13 cellular contexts compared by ENCODE assay signal in genomic region chr16:23587726-23588125, GRCh38. TPM values are rescaled to one million over a fixed set of nuclear protein-coding genes. Genes with fewer than 3 reads are reported as not detected.
A peak's percentile ranks its signal among the peaks of the same experiment; 100 is the strongest.
DNase-seq lines count a peak whose midpoint lies in the region; ATAC-seq and TF ChIP-seq lines count a peak whose summit lies in the region.
"Had no signal": no experiment of that assay in that cellular context is flagged by ENCODE, and none has a peak within 500 bp of the region (broad histone marks: within the 10 kb centered on the region; RNA-seq: fewer than 3 reads in every experiment).

No MANE protein-coding gene starts in this region.

- H2BK12ac ChIP-seq in trophoblast cell (ENCODE audit: low read length): no peak overlapping the region

- no peak overlapping the region for H3K4ac ChIP-seq in trophoblast cell (ENCODE audit: low read depth, low read length)

- H2BK5ac ChIP-seq in trophoblast cell (ENCODE audit: low read depth, low read length, poor library complexity): no peak overlapping the region

- H4K12ac ChIP-seq in trophoblast cell (ENCODE audit: low read depth, low read length): no peak overlapping the region

- ATAC-seq in psoas muscle: peak; percentile 44 to 71 (median 54)
- ATAC-seq: HCT116; stimulated activated naive B cell treated with anti-CD40 and anti-IgM and Interleukin-4, amounts not matched to agents 10 μg/mL and 1 μg/mL and 100 μg/mL, for 72 hours had no signal

- H3K27me3 ChIP-seq in psoas muscle (ENCODE audit: insufficient read depth in 3 of 3, low read length in 2 of 3): no peaks in the 10 kb centered on the region
- no peaks in the 10 kb centered on the region for H3K27me3 ChIP-seq in trophoblast cell (ENCODE audit: insufficient read depth, low read length)

- H4K8ac ChIP-seq in trophoblast cell (ENCODE audit: low read depth, low read length): no peak overlapping the region

- no peak overlapping the region for H3K23ac ChIP-seq in trophoblast cell (ENCODE audit: low read length)

- H3K14ac ChIP-seq in trophoblast cell (ENCODE audit: low read length): no peak overlapping the region

- 59 to 68% (median 61%) methylated on average over 5 of the region's 5 CpGs for WGBS in psoas muscle, 3 donors
- WGBS in trophoblast cell (ENCODE audit: extremely low coverage, insufficient coverage, insufficient read length): no CpG with 5 or more reads among the region's 5 CpGs

- H3K79me2 ChIP-seq in trophoblast cell (ENCODE audit: control insufficient read depth, insufficient read depth, low read length, poor library complexity): no peaks in the 10 kb centered on the region

- H3K27ac ChIP-seq in psoas muscle (peak overlapping the region; percentile 16), trophoblast cell (ENCODE audit: low read depth, low read length) (no peak overlapping the region)
- H3K27ac ChIP-seq: HL-60 had no signal

- H3K18ac ChIP-seq in trophoblast cell (ENCODE audit: low read length): no peak overlapping the region

- DNase-seq in EH (ENCODE audit: low read depth): peak; percentile 96
- DNase-seq in NCI-H226: peak; percentile 43
- peak; percentile 77 for DNase-seq in fibroblast of peridontal ligament (ENCODE audit: extremely low read depth)
- DNase-seq in psoas muscle: no peak
- DNase-seq in NCI-H524 treated with DMSO at 0.1 percent for 48 hours (lab: John Stamatoyannopoulos, UW): no peak
- no peak for DNase-seq in trophoblast cell
- DNase-seq in nucleus accumbens (lab: John Stamatoyannopoulos, UW): no peak
- DNase-seq: activated gamma-delta T cell; Caco-2; SIG-M5; stimulated activated naive B cell treated with anti-CD40 and anti-IgM and Interleukin-4, amounts not matched to agents 10 μg/mL and 1 μg/mL and 100 μg/mL, for 72 hours had no signal

- H4K91ac ChIP-seq in trophoblast cell (ENCODE audit: low read depth, low read length): no peak overlapping the region

- no peak overlapping the region for H2AFZ ChIP-seq in trophoblast cell (ENCODE audit: insufficient read depth, low read length, poor library complexity)

- no peak overlapping the region for H2AK5ac ChIP-seq in trophoblast cell (ENCODE audit: low read length)

- no peak for TF ChIP-seq CTCF in psoas muscle (IDR thresholded peaks at IDR 0.05)

- no peak overlapping the region for H2BK120ac ChIP-seq in trophoblast cell (ENCODE audit: insufficient read depth, low read length, poor library complexity)

- H3K36me3 ChIP-seq in psoas muscle (ENCODE audit: insufficient read depth in 1 of 2, low read depth in 1 of 2): peaks cover 16 to 91% of the 10 kb centered on the region in 2 donors
- H3K36me3 ChIP-seq in trophoblast cell (ENCODE audit: control insufficient read depth in 1 of 2, insufficient read depth in 2 of 2, low read length in 2 of 2): peaks cover 39 to 65% of the 10 kb centered on the region in 2 experiments

- no peak overlapping the region for H3K9ac ChIP-seq in trophoblast cell (ENCODE audit: low read length)

- H3K4me2 ChIP-seq in trophoblast cell (ENCODE audit: low read length): no peak overlapping the region

- no peak overlapping the region for H3K4me3 ChIP-seq in psoas muscle
- no peak overlapping the region for H3K4me3 ChIP-seq in trophoblast cell (ENCODE audit: low read depth, low read length)

- H3K9me3 ChIP-seq in psoas muscle (no peaks in the 10 kb centered on the region), trophoblast cell (ENCODE audit: insufficient read depth, low read depth, low read length) (no peaks in the 10 kb centered on the region)
- H3K9me3 ChIP-seq: Caco-2 had no signal

- H3K79me1 ChIP-seq in trophoblast cell (ENCODE audit: low read length): no peaks in the 10 kb centered on the region

- intact Hi-C loops in psoas muscle (cut with DNase I): no loop called here

- H3K4me1 ChIP-seq in psoas muscle (peaks cover 10% of the 10 kb centered on the region), trophoblast cell (ENCODE audit: control insufficient read depth in 1 of 2, insufficient read depth in 2 of 2, low read length in 2 of 2) (no peaks in the 10 kb centered on the region)
- H3K4me1 ChIP-seq: Caco-2 had no signal

RNA-seq across cellular contexts. Expression of gene NDUFAB1, which starts 8.4 kb away (rescaled TPM):
- total RNA-seq in psoas muscle: 100 to 1,000 TPM; 175 to 241 (median 210) TPM
- polyA plus RNA-seq in psoas muscle: 100 to 1,000 TPM; 304 to 441 (median 365) TPM
- 180 and 185 TPM in 2 replicates for polyA plus RNA-seq in trophoblast cell (2013)

RNA-seq across cellular contexts. Expression of gene UBFD1, which starts 30.2 kb away (rescaled TPM):
- total RNA-seq in psoas muscle: 100 to 1,000 TPM; 108 to 147 (median 122) TPM
- 100 to 1,000 TPM in 1 of 3 donors, 10 to 100 TPM in 2; 44.8 to 145 (median 48.1) TPM for polyA plus RNA-seq in psoas muscle
- polyA plus RNA-seq in trophoblast cell (2013): 42.7 and 45.0 TPM in 2 replicates

RNA-seq across cellular contexts. Expression of gene EARS2, which starts 30.6 kb away (rescaled TPM):
- 10 to 100 TPM; 19.0 to 28.3 (median 20.9) TPM for total RNA-seq in psoas muscle
- 10 to 100 TPM; 12.1 to 22.5 (median 13.6) TPM for polyA plus RNA-seq in psoas muscle
- polyA plus RNA-seq in trophoblast cell (2013): 8.0 and 9.3 TPM in 2 replicates

RNA-seq across cellular contexts. Expression of gene PALB2, which starts 53.4 kb away (rescaled TPM):
- total RNA-seq in psoas muscle: 1 to 10 TPM; 4.3 to 6.6 (median 5.4) TPM
- polyA plus RNA-seq in psoas muscle: 10 to 100 TPM in 1 of 3 donors, 1 to 10 TPM in 2; 5.2 to 10.6 (median 6.2) TPM
- 13.6 and 14.1 TPM in 2 replicates for polyA plus RNA-seq in trophoblast cell (2013)

RNA-seq across cellular contexts. Expression of gene DCTN5, which starts 53.5 kb away (rescaled TPM):
- 10 to 100 TPM; 27.5 to 43.8 (median 31.6) TPM for total RNA-seq in psoas muscle
- 10 to 100 TPM; 17.1 to 47.4 (median 40.5) TPM for polyA plus RNA-seq in psoas muscle
- polyA plus RNA-seq in trophoblast cell (2013): 58.4 and 61.3 TPM in 2 replicates

Comparison
In these comparisons a context has a peak if more than half of its experiments do, and no peak if none do; other contexts are left out.
1. DNase-seq: peak in EH (single experiment), NCI-H226 (single experiment) and fibroblast of peridontal ligament (single experiment); none in psoas muscle (0 of 2), NCI-H524 treated with DMSO at 0.1 percent for 48 hours (single experiment), trophoblast cell (0 of 2) and nucleus accumbens (0 of 56).